Comparison of ENCODE assay signal across 8 cellular contexts in the genomic region with DNA sequence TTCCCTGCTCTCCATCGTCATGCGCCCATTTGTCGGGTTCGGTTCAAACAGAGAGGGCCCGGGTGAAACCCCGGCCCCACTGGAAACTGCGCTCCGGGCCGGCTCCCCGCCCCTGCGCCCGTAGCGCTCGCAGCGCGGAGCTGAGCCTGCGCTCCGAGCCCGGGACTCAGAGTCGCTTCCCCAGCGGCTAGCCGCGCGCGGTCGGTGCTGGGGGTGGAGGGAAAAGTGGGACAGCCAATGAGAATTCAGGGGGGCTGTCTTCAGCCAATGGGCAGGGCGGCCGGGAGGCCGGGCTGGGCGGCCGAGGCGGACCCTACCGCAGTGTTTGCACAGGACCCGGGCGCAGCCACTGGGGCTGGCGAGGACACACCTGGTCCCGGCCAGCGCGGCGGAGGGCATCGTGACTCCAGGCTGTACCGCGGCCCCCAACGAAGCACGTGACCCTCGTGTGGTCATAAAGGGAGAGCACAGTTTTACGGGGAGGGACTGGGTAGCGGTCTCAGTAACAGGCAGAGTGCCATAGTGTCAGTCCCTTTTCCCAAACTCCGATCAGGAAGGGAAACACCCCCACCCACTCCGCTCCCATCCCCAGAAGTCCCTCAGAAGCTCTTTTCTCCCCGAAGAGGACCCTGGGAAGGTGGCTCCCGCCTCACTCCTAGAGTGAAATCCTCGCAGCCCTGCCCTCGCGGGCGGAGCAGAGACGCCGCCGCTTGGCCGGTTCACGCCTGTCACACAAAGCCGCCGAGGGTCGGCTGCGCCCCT. TPM values are rescaled to one million over a fixed set of nuclear protein-coding genes. Genes with fewer than 3 reads are reported as not detected.
DNase-seq lines count a peak whose midpoint lies in the region; ATAC-seq and TF ChIP-seq lines count a peak whose summit lies in the region.

TSS of gene INKA2 (minus strand) at position 174 of the 762 bp plus-strand sequence. CDS start at position 21, 153 bp downstream.

- H3K4me2 ChIP-seq in GM23338, result peak within 1 kb of the TSS; percentile 95

- H3F3A ChIP-seq in GM23338 (replicated peaks; ENCODE audit: low read depth), result peaks cover 29% of the 10 kb centered on the region

- peaks cover 12% of the 10 kb centered on the region; the same call in 1 of the 2 replicates for H4K20me1 ChIP-seq in GM23338 (replicated peaks; ENCODE audit: insufficient read depth)

- POLR2A ChIA-PET in RWPE1 (lab: Yijun Ruan, JAX; ENCODE audit: low non-redundant PET), result no interaction called here

- H3K4me1 ChIP-seq in ES-I3 (ENCODE audit: insufficient read depth, low read length) (peaks cover 33% of the 10 kb centered on the region), GM23338 (ENCODE audit: insufficient read depth) (peaks cover 39% of the 10 kb centered on the region)

- peaks cover 3% of the 10 kb centered on the region; the same call in 1 of the 3 replicates for H3K36me3 Mint-ChIP-seq in GM23338 (ENCODE audit: low read depth)
- H3K36me3 Mint-ChIP-seq in neural crest cell (ENCODE audit: low read depth), result no peaks in the 10 kb centered on the region

- no peak within 1 kb of the TSS; the same call in 1 of the 3 replicates for H3K4me3 Mint-ChIP-seq in GM23338
- H3K4me3 Mint-ChIP-seq in neural crest cell, result peak within 1 kb of the TSS; percentile 90

- no peaks in the 10 kb centered on the region for H3K9me2 ChIP-seq in GM23338 (ENCODE audit: insufficient read depth)

- H3K36me3 ChIP-seq in ES-I3 (ENCODE audit: insufficient read depth, low read length), result no peaks in the 10 kb centered on the region; the same call in 1 of the 2 replicates
- no peaks in the 10 kb centered on the region for H3K36me3 ChIP-seq in GM23338 (ENCODE audit: insufficient read depth)

- H3K9me3 Mint-ChIP-seq in GM23338 (no peaks in the 10 kb centered on the region; the same call in 1 of the 3 replicates), neural crest cell (no peaks in the 10 kb centered on the region)

- H2AFZ ChIP-seq in GM23338, result peak within 1 kb of the TSS; percentile 82

- H3K79me2 ChIP-seq in GM23338 (replicated peaks; ENCODE audit: insufficient read depth), result peaks cover 28% of the 10 kb centered on the region

- CTCF ChIA-PET in RWPE1 (lab: Yijun Ruan, JAX), result interaction anchor here (0.6 kb wide), 1 partner anchor 630 kb away, joined by 4 read pairs; no protein-coding TSS in a partner anchor

- H3K9ac ChIP-seq in ES-I3 (ENCODE audit: low read depth, low read length), result peak within 1 kb of the TSS; percentile 94

- peak within 1 kb of the TSS; percentile 95 for H3K4me3 ChIP-seq in GM23338
- H3K4me3 ChIP-seq in foreskin fibroblast (ENCODE audit: low read depth in 1 of 2, low read length in 2 of 2), result peak within 1 kb of the TSS; percentile 72 to 73

- H3K27me3 ChIP-seq in GM23338 (ENCODE audit: insufficient read depth), result peaks cover 18% of the 10 kb centered on the region

- H3K27ac ChIP-seq in GM23338 (ENCODE audit: low read depth) (peak within 1 kb of the TSS; percentile 93), RWPE1 (peak within 1 kb of the TSS; percentile 97), substantia nigra (ENCODE audit: low read depth, low read length, poor library complexity, severe bottlenecking) (peak within 1 kb of the TSS; percentile 81)

- peaks cover 22% of the 10 kb centered on the region for H3K27me3 Mint-ChIP-seq in GM23338 (ENCODE audit: insufficient read depth, low read depth, poor library complexity)
- peaks cover 31% of the 10 kb centered on the region for H3K27me3 Mint-ChIP-seq in neural crest cell (ENCODE audit: low read depth)

- peak; percentile 74 for ATAC-seq in GM23338

- no peaks in the 10 kb centered on the region for H3K9me3 ChIP-seq in ES-I3 (ENCODE audit: control insufficient read depth, insufficient read depth, low read length)

- TF ChIP-seq CTCF in GM23338 (conservative IDR thresholded peaks at IDR 0.05; ENCODE audit: low read depth in 2 of 2) (no peak), RWPE1 (conservative IDR thresholded peaks at IDR 0.05; ENCODE audit: low read depth) (no peak), foreskin fibroblast (IDR thresholded peaks at IDR 0.05; ENCODE audit: low read depth, low read length) (no peak), neural crest cell (conservative IDR thresholded peaks at IDR 0.05) (no peak)

- H3K27ac Mint-ChIP-seq in GM23338, result peak within 1 kb of the TSS; percentile 90
- H3K27ac Mint-ChIP-seq in neural crest cell (ENCODE audit: unreplicated experiment), result peak within 1 kb of the TSS; percentile 85

- peaks cover 4% of the 10 kb centered on the region; the same call in 2 of the 3 replicates for H3K4me1 Mint-ChIP-seq in GM23338
- H3K4me1 Mint-ChIP-seq in neural crest cell, result peaks cover 22% of the 10 kb centered on the region

- DNase-seq in GM23338 (ENCODE audit: low spot score) (peak; percentile 93), Kasumi-1 (lab: John Stamatoyannopoulos, UW) (peak; percentile 80 to 89), RWPE1 (ENCODE audit: low spot score) (peak; percentile 90), activated gamma-delta T cell (lab: John Stamatoyannopoulos, UW) (peak; percentile 58), foreskin fibroblast (peak; percentile 84 to 96), neural crest cell (ENCODE audit: low read depth, low spot score) (peak; percentile 70), substantia nigra (lab: John Stamatoyannopoulos, UW) (peak; percentile 42 to 95 (median 80))

TF ChIP-seq in GM23338, 12 proteins besides CTCF, POLR2A, EP300 and RAD21 (continues in another document):
- TF ChIP-seq POLR2AphosphoS5 (IDR thresholded peaks at IDR 0.05; ENCODE audit: low read depth) (peak; percentile 73), ZNF462 (CRISPR knock-in tag; IDR thresholded peaks at IDR 0.05) (no peak), ZNF114 (CRISPR knock-in tag; IDR thresholded peaks at IDR 0.05) (no peak), CREB1 (CRISPR knock-in tag; IDR thresholded peaks at IDR 0.05; ENCODE audit: low read depth) (no peak)

RNA-seq across cellular contexts. Expression of gene INKA2, which starts in this region (rescaled TPM):
- 8.4 and 10.3 TPM in 2 replicates for total RNA-seq in GM23338 (2014; rRNA removed; shearing (Covaris generic))
- 2.8 and 3.7 TPM in 2 replicates for polyA plus RNA-seq in GM23338 (2016; fragmentation: Nextera tagmentation; extraction: Ambion mirVana)
- 2.7 and 3.5 TPM in 2 replicates for total RNA-seq in neural crest cell

Comparison
In these comparisons a context has a peak if more than half of its experiments do, and no peak if none do; other contexts are left out.
1. Peak in every context shown above with its lines: DNase-seq, ATAC-seq, H3K4me3 ChIP-seq and H3K27ac ChIP-seq.